Comparison of ENCODE assay signal across 9 cellular contexts in the genomic region with DNA sequence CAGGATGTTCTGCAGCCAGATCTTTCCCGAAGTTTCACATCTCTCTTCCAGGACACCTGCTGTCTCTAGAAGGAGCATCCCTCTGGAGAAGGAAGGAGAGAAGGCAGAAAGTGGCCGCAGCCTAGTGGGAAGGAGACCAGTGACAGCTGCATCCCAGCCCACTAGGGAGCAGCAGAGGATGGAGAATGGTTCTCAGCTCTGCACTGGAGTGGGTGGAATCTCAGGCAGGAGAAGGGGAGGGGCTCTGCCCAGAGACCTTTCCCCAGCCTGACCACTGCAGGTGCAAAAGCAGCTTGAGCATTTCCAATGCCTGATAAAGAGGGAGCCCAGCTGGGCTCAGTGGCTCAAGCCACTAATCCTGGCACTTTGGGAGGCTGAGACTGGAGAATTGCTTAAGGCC. TPM values are rescaled to one million over a fixed set of nuclear protein-coding genes. Genes with fewer than 3 reads are reported as not detected.
DNase-seq lines count a peak whose midpoint lies in the region; ATAC-seq and TF ChIP-seq lines count a peak whose summit lies in the region.
"Had no signal": no experiment of that assay in that cellular context is flagged by ENCODE, and none has a peak within 500 bp of the region (broad histone marks: within the 10 kb centered on the region; RNA-seq: fewer than 3 reads in every experiment).

No MANE protein-coding gene starts in this region.

- no peaks in the 10 kb centered on the region for H3K36me3 Mint-ChIP-seq in T-cell

- ATAC-seq in T-cell (replicated peaks in 1 of 4) (no peak), GM18858 (IDR thresholded peaks at IDR 0.05; ENCODE audit: unreplicated experiment) (no peak)

- no peak overlapping the region for H3K4me3 ChIP-seq in kidney epithelial cell (ENCODE audit: low read depth, low read length)
- H3K4me3 ChIP-seq: upper lobe of left lung had no signal

- peak; percentile 84 for TF ChIP-seq CTCF in kidney epithelial cell (IDR thresholded peaks at IDR 0.05; ENCODE audit: insufficient read depth, low read length, poor library complexity, severe bottlenecking)

- CTCF ChIA-PET in T-cell (lab: Charles Lee): interaction anchor here (1.0 to 1.4 kb wide), 4 partner anchors 19 to 318 kb away, joined by 3 to 4 read pairs (median 3); no protein-coding TSS in a partner anchor

- no peaks in the 10 kb centered on the region for H3K36me3 ChIP-seq in kidney epithelial cell (ENCODE audit: control insufficient read depth, insufficient read depth, low read length)
- H3K36me3 ChIP-seq: upper lobe of left lung had no signal

- POLR2A ChIA-PET in T-cell (lab: Charles Lee): no interaction called here

- no peak overlapping the region for H3K4me3 Mint-ChIP-seq in T-cell

- H3K27me3 Mint-ChIP-seq in T-cell: peaks cover 45 to 60% of the 10 kb centered on the region in 2 donors

- DNase-seq in COLO668 (lab: John Stamatoyannopoulos, UW; ENCODE audit: unreplicated experiment) (peak; percentile 56), HT-29 (ENCODE audit: low spot score) (peak; percentile 73), NCI-H748 (lab: John Stamatoyannopoulos, UW; ENCODE audit: unreplicated experiment) (peak; percentile 86), T47D (ENCODE audit: low read depth in 1 of 2, low spot score in 1 of 2) (peak; percentile 62 to 76), kidney epithelial cell (ENCODE audit: low read depth) (no peak), T-cell (no peak)
- DNase-seq in stimulated activated naive CD4-positive, alpha-beta T cell treated with Interleukin-2 at 50 U/mL for 16 hours (lab: John Stamatoyannopoulos, UW): no peak
- DNase-seq: upper lobe of left lung had no signal

- peaks cover 45% of the 10 kb centered on the region for H3K27me3 ChIP-seq in kidney epithelial cell (ENCODE audit: control insufficient read depth, insufficient read depth, low read length)

- H3K27ac Mint-ChIP-seq in T-cell: no peak overlapping the region

- peaks cover 22 to 23% (median 23%) of the 10 kb centered on the region in 3 donors for H3K4me1 Mint-ChIP-seq in T-cell

- in situ Hi-C loops in T47D (cut with HindIII; ENCODE audit: low pct_unique_long_range_greater_than_20kb, low sequenced_read_pairs): no loop called here

- H3K9me3 Mint-ChIP-seq in T-cell: no peaks in the 10 kb centered on the region

RNA-seq across cellular contexts. Expression of gene NCR2, which starts 32.3 kb away (rescaled TPM):
- not detected in 2 replicates for total RNA-seq in HT-29 (2014; rRNA removed; shearing (Covaris generic))
- total RNA-seq in kidney epithelial cell (not detected in 2 replicates), T-cell (not detected)
- total RNA-seq: upper lobe of left lung had no signal

Comparison
In these comparisons a context has a peak if more than half of its experiments do, and no peak if none do; other contexts are left out.
1. DNase-seq: peak in COLO668 (single experiment), HT-29 (single experiment), NCI-H748 (single experiment) and T47D (2 of 2); none in kidney epithelial cell (single experiment), stimulated activated naive CD4-positive, alpha-beta T cell treated with Interleukin-2 at 50 U/mL for 16 hours (single experiment) and T-cell (0 of 34).